27 cellular contexts compared by ENCODE assay signal in genomic region chr13:25222740-25223139, GRCh38. TPM values are rescaled to one million over a fixed set of nuclear protein-coding genes. Genes with fewer than 3 reads are reported as not detected.
"Had no signal": no experiment of that assay in that cellular context is flagged by ENCODE, and none has a peak within 500 bp of the region (broad histone marks: within the 10 kb centered on the region; RNA-seq: fewer than 3 reads in every experiment).

No MANE protein-coding gene starts in this region.

- H3K9me3 Mint-ChIP-seq: naive thymus-derived CD8-positive, alpha-beta T cell; nephron; neural crest cell; stimulated activated effector memory CD8-positive, alpha-beta T cell treated with anti-CD3 and anti-CD28 coated beads, Interleukin-12 subunit alpha, Interleukin-12 subunit beta, amount 100 ng/mL, for 72 hours; stimulated activated naive CD8-positive, alpha-beta T cell treated with anti-CD3 and anti-CD28 coated beads, Interleukin-15, amount 100 ng/mL, for 72 hours had no signal

- H3K4me2 ChIP-seq: hepatocyte had no signal

- H3K36me3 Mint-ChIP-seq: stimulated activated effector memory CD8-positive, alpha-beta T cell treated with anti-CD3 and anti-CD28 coated beads, Interleukin-12 subunit alpha, Interleukin-12 subunit beta, amount 100 ng/mL, for 72 hours had no signal

- H3K4me1 ChIP-seq: heart right ventricle, left ventricle myocardium inferior, pancreas, prostate gland, sigmoid colon, spleen, tibial nerve, upper lobe of left lung, vagina had no signal

- H3K79me2 ChIP-seq: hepatocyte had no signal

- H3K27ac ChIP-seq: heart right ventricle, hepatocyte, left ventricle myocardium inferior, pancreas, prostate gland, sigmoid colon, spleen, tibial nerve, upper lobe of left lung, vagina had no signal

- H3K4me3 Mint-ChIP-seq: naive thymus-derived CD8-positive, alpha-beta T cell; nephron; neural crest cell; stimulated activated effector memory CD8-positive, alpha-beta T cell treated with anti-CD3 and anti-CD28 coated beads, Interleukin-12 subunit alpha, Interleukin-12 subunit beta, amount 100 ng/mL, for 72 hours; stimulated activated naive CD8-positive, alpha-beta T cell treated with anti-CD3 and anti-CD28 coated beads, Interleukin-15, amount 100 ng/mL, for 72 hours had no signal

- H3K4me3 ChIP-seq: heart right ventricle, hepatocyte, left ventricle myocardium inferior, lung, mucosa of descending colon, pancreas, prostate gland, sigmoid colon, spleen, tibial nerve, upper lobe of left lung, vagina had no signal

- ATAC-seq: heart right ventricle; mucosa of descending colon; naive thymus-derived CD8-positive, alpha-beta T cell; pancreas; right cardiac atrium; stimulated activated effector memory CD8-positive, alpha-beta T cell treated with anti-CD3 and anti-CD28 coated beads, Interleukin-12 subunit alpha, Interleukin-12 subunit beta, amount 100 ng/mL, for 72 hours; stimulated activated naive CD8-positive, alpha-beta T cell treated with anti-CD3 and anti-CD28 coated beads, Interleukin-15, amount 100 ng/mL, for 72 hours had no signal

- H3K36me3 ChIP-seq: heart right ventricle, left ventricle myocardium inferior, pancreas, prostate gland, sigmoid colon, spleen, tibial nerve, upper lobe of left lung, vagina had no signal

- H3K4me1 Mint-ChIP-seq: nephron; stimulated activated effector memory CD8-positive, alpha-beta T cell treated with anti-CD3 and anti-CD28 coated beads, Interleukin-12 subunit alpha, Interleukin-12 subunit beta, amount 100 ng/mL, for 72 hours; stimulated activated naive CD8-positive, alpha-beta T cell treated with anti-CD3 and anti-CD28 coated beads, Interleukin-15, amount 100 ng/mL, for 72 hours had no signal

- H3K27me3 ChIP-seq: hepatocyte, pancreas, upper lobe of left lung, vagina had no signal

- H3K27ac Mint-ChIP-seq: naive thymus-derived CD8-positive, alpha-beta T cell; nephron; stimulated activated effector memory CD8-positive, alpha-beta T cell treated with anti-CD3 and anti-CD28 coated beads, Interleukin-12 subunit alpha, Interleukin-12 subunit beta, amount 100 ng/mL, for 72 hours had no signal

- DNase-seq: heart right ventricle; islet precursor cell; left ventricle myocardium inferior; mesendoderm; midbrain; mucosa of descending colon; naive thymus-derived CD8-positive, alpha-beta T cell; pancreas; posterior cingulate gyrus; retina; right cardiac atrium; sigmoid colon; small intestine; spleen; stimulated activated CD4-positive, alpha-beta T cell treated with anti-CD3 and anti-CD28 coated beads, Interleukin-4, amount 100 ng/mL, for 24 hours; stimulated activated naive CD4-positive, alpha-beta T cell; stimulated activated naive CD8-positive, alpha-beta T cell treated with anti-CD3 and anti-CD28 coated beads, Interleukin-15, amount 100 ng/mL, for 72 hours; substantia nigra; upper lobe of left lung had no signal

- H3K9me3 ChIP-seq: heart right ventricle, left ventricle myocardium inferior, mucosa of descending colon, pancreas, prostate gland, sigmoid colon, spleen, tibial nerve, upper lobe of left lung, vagina had no signal

- FAIRE-seq: pancreas, small intestine had no signal

- H2AFZ ChIP-seq: hepatocyte had no signal

RNA-seq across cellular contexts. Expression of gene AMER2, which starts 50.7 kb away (rescaled TPM):
- total RNA-seq: heart right ventricle; left ventricle myocardium inferior; naive thymus-derived CD8-positive, alpha-beta T cell; pancreas; right cardiac atrium; spleen; vagina had no signal
- polyA plus RNA-seq: heart right ventricle, right cardiac atrium, spleen had no signal
